Comparison of ENCODE assay signal across 1 cellular context in the genomic region with DNA sequence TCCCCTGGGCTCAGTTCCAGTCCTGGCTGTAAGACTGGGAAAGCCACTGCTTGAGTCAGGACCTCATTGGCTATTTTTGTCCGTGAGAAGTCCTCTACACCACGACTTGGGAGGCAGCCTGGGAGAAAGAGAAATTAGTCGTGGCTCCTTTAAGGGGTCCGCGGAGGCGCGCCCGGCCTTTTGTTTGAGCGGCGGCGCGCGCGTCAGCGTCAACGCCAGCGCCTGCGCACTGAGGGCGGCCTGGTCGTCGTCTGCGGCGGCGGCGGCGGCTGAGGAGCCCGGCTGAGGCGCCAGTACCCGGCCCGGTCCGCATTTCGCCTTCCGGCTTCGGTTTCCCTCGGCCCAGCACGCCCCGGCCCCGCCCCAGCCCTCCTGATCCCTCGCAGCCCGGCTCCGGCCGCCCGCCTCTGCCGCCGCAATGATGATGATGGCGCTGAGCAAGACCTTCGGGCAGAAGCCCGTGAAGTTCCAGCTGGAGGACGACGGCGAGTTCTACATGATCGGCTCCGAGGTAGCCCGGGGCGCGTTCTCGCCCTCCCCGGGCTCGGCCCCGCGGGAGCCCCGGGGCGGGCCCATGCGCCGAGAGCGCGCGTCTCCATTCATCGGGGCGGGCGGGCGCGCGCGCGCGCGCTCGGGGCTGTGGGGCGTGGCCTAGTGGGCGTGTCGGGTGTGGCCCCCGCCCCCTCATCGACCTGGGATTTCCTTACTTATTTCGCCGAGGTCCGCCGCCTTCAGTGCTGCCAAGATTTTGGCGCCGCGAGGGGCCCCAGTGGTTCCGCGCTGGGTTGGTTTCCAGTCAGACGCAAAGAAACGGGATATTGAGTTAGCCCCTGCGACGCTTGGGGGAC.
TF ChIP-seq lines count a peak whose summit lies in the region.

A gene (plus strand): TSS at position 215 of the 848 bp plus-strand sequence. CDS start 204 bp downstream, at position 419.

TF ChIP-seq in IMR-90, 13 proteins besides CTCF, POLR2A, EP300 and RAD21:
- TF ChIP-seq, protein P1, sequence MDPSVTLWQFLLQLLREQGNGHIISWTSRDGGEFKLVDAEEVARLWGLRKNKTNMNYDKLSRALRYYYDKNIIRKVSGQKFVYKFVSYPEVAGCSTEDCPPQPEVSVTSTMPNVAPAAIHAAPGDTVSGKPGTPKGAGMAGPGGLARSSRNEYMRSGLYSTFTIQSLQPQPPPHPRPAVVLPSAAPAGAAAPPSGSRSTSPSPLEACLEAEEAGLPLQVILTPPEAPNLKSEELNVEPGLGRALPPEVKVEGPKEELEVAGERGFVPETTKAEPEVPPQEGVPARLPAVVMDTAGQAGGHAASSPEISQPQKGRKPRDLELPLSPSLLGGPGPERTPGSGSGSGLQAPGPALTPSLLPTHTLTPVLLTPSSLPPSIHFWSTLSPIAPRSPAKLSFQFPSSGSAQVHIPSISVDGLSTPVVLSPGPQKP (IDR thresholded peaks at IDR 0.05; ENCODE audit: borderline replicate concordance, low read depth, low read length): no peak
- TF ChIP-seq FOS (IDR thresholded peaks at IDR 0.05; ENCODE audit: low read depth, low read length) (no peak), MXI1 (IDR thresholded peaks at IDR 0.05; ENCODE audit: borderline replicate concordance, low read depth, low read length) (peak; percentile 54; the same call in 1 of the 2 replicates), CHD1 (IDR thresholded peaks at IDR 0.05; ENCODE audit: low read depth, low read length) (no peak), MAZ (IDR thresholded peaks at IDR 0.05; ENCODE audit: borderline replicate concordance, low read depth, low read length) (peak; percentile 32; the same call in 1 of the 2 replicates)
TF ChIP-seq in IMR-90: peak in this region for 2.
